Comparison of ENCODE assay signal across 1 cellular context in the genomic region with DNA sequence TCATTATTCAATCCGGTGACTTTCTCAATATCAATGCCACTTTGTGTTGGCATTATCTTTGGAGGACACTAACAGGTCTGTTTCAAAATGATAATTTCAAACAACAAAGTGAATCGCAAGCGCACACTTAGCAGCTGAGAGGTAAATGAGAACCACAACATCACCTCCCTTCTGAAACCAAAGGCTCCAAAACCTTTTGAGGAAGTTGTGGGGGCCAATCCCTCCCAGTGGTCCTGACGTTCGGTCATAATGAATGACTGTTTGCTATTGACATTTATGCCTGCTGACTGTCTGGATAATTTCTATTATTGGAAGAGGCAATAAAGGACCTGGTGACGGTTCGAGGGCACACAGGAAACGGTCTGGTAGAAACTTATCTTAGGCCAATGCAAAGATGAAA.
TF ChIP-seq lines count a peak whose summit lies in the region.

No MANE protein-coding gene starts in this region.

TF ChIP-seq in H1, 55 proteins besides CTCF, POLR2A, EP300 and RAD21:
- TF ChIP-seq NRF1 (IDR thresholded peaks at IDR 0.05; ENCODE audit: low read depth, low read length) (no peak), TCF12 (IDR thresholded peaks at IDR 0.05; ENCODE audit: low read depth, low read length) (no peak), RNF2 (IDR thresholded peaks at IDR 0.05; ENCODE audit: borderline replicate concordance, low read depth, low read length, missing control alignments, poor library complexity, severe bottlenecking) (no peak), JUN (IDR thresholded peaks at IDR 0.05; ENCODE audit: low read depth, low read length) (no peak), HDAC6 (IDR thresholded peaks at IDR 0.05; ENCODE audit: low read depth, low read length) (no peak)
